25 cellular contexts compared by ENCODE assay signal in the genomic region with DNA sequence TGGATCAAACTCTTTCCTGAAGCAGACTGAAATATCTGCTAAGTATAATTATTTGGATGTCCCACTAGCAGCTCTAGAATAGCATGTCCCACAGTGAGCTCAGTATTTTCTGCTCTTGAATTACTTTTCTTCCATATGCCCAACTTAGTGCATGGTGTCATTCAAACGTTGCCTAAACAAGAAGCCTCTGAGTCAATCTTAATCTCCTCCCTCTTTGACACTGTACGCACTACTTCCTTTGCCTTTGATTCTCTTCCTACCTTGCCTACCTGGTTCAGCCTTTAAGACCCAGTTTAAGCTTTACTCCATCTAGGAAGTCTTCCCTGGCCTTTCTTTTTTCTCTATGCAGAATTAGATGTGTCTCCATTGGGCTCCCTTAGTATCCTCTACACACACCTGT.
"Had no signal": no experiment of that assay in that cellular context is flagged by ENCODE, and none has a peak within 500 bp of the region (broad histone marks: within the 10 kb centered on the region; RNA-seq: fewer than 3 reads in every experiment).

No MANE protein-coding gene starts in this region.

- H3K27me3 Mint-ChIP-seq: naive B cell; stimulated activated memory B cell treated with anti-CD40 and anti-IgM and Interleukin-4, amounts not matched to agents 10 μg/mL and 1 μg/mL and 100 μg/mL, for 72 hours; stimulated activated naive CD8-positive, alpha-beta T cell treated with anti-CD3 and anti-CD28 coated beads, Interleukin-15, Interleukin-2, amounts not matched to agents 100 ng/mL and 50 ng/mL, for 24 hours had no signal

- ATAC-seq: gastroesophageal sphincter; left cardiac atrium; lower lobe of right lung; pancreas; sciatic nerve; stimulated activated memory B cell treated with anti-CD40 and anti-IgM and Interleukin-4, amounts not matched to agents 10 μg/mL and 1 μg/mL and 100 μg/mL, for 72 hours had no signal

- DNase-seq: effector CD4-positive, alpha-beta T cell; endodermal cell; glutamatergic neuron; left cardiac atrium; left ventricle myocardium inferior; lower lobe of right lung; mesendoderm; naive B cell; occipital lobe; pancreas; spleen; stimulated activated CD4-positive, alpha-beta T cell treated with anti-CD3 and anti-CD28 coated beads, Interleukin-15, amount 100 ng/mL, for 24 hours; stimulated activated CD4-positive, alpha-beta T cell treated with anti-CD3 and anti-CD28 coated beads, Interleukin-1b, Interleukin-23, amount 100 ng/mL, for 48 hours; stimulated activated CD4-positive, alpha-beta T cell treated with anti-CD3 and anti-CD28 coated beads, Interleukin-4, amount 100 ng/mL, for 24 hours; transverse colon had no signal

- H3K4me3 ChIP-seq: coronary artery, esophagus muscularis mucosa, gastroesophageal sphincter, left ventricle myocardium inferior, lower lobe of right lung, pancreas, prostate gland, spleen, transverse colon had no signal

- H3K4me3 Mint-ChIP-seq: endodermal cell; naive B cell; nephron; stimulated activated memory B cell treated with anti-CD40 and anti-IgM and Interleukin-4, amounts not matched to agents 10 μg/mL and 1 μg/mL and 100 μg/mL, for 72 hours; stimulated activated naive CD8-positive, alpha-beta T cell treated with anti-CD3 and anti-CD28 coated beads, Interleukin-15, Interleukin-2, amounts not matched to agents 100 ng/mL and 50 ng/mL, for 24 hours had no signal

- H3K27ac Mint-ChIP-seq: endodermal cell; naive B cell; nephron; stimulated activated memory B cell treated with anti-CD40 and anti-IgM and Interleukin-4, amounts not matched to agents 10 μg/mL and 1 μg/mL and 100 μg/mL, for 72 hours; stimulated activated naive CD8-positive, alpha-beta T cell treated with anti-CD3 and anti-CD28 coated beads, Interleukin-15, Interleukin-2, amounts not matched to agents 100 ng/mL and 50 ng/mL, for 24 hours had no signal

- H3K4me1 Mint-ChIP-seq: stimulated activated memory B cell treated with anti-CD40 and anti-IgM and Interleukin-4, amounts not matched to agents 10 μg/mL and 1 μg/mL and 100 μg/mL, for 72 hours had no signal

- H3K9me3 Mint-ChIP-seq: endodermal cell; naive B cell; nephron; stimulated activated memory B cell treated with anti-CD40 and anti-IgM and Interleukin-4, amounts not matched to agents 10 μg/mL and 1 μg/mL and 100 μg/mL, for 72 hours; stimulated activated naive CD8-positive, alpha-beta T cell treated with anti-CD3 and anti-CD28 coated beads, Interleukin-15, Interleukin-2, amounts not matched to agents 100 ng/mL and 50 ng/mL, for 24 hours had no signal

- H3K36me3 Mint-ChIP-seq: naive B cell had no signal

- FAIRE-seq: endothelial cell of umbilical vein, keratinocyte, pancreas had no signal
